ENCODE assay signal across 18 cellular contexts in genomic region chr16:69346683-69347082, GRCh38. TPM values are rescaled to one million over a fixed set of nuclear protein-coding genes. Genes with fewer than 3 reads are reported as not detected.
"Had no signal": no experiment of that assay in that cellular context is flagged by ENCODE, and none has a peak within 500 bp of the region (broad histone marks: within the 10 kb centered on the region; RNA-seq: fewer than 3 reads in every experiment).

No MANE protein-coding gene starts in this region.

- H3K9me3 Mint-ChIP-seq: activated naive CD8-positive, alpha-beta T cell treated with anti-CD3 and anti-CD28 coated beads for 36 hours; brain; naive thymus-derived CD4-positive, alpha-beta T cell; T-helper 2 cell treated with Interferon-gamma antibody and Interleukin-4, amounts not matched to agents 5 μg/mL and 100 μg/mL, for 36 hours had no signal

- H3K36me3 ChIP-seq: ovary had no signal

- H3K27me3 ChIP-seq: left lung, ovary, sigmoid colon, upper lobe of right lung had no signal

- H3K27ac ChIP-seq: left lung, ovary, sigmoid colon, thoracic aorta, upper lobe of right lung had no signal

- H3K27me3 Mint-ChIP-seq: activated naive CD8-positive, alpha-beta T cell treated with anti-CD3 and anti-CD28 coated beads for 36 hours; brain; naive thymus-derived CD4-positive, alpha-beta T cell had no signal

- FAIRE-seq: kidney had no signal

- H3K4me3 ChIP-seq: left lung, ovary, sigmoid colon, thoracic aorta, upper lobe of right lung had no signal

- H3K4me3 Mint-ChIP-seq: activated naive CD8-positive, alpha-beta T cell treated with anti-CD3 and anti-CD28 coated beads for 36 hours; brain; naive thymus-derived CD4-positive, alpha-beta T cell; T-helper 2 cell treated with Interferon-gamma antibody and Interleukin-4, amounts not matched to agents 5 μg/mL and 100 μg/mL, for 36 hours had no signal

- H3K4me1 ChIP-seq: sigmoid colon, upper lobe of right lung had no signal

- ATAC-seq: left lung, upper lobe of right lung had no signal

- H3K9me3 ChIP-seq: left lung, ovary, sigmoid colon, thoracic aorta, upper lobe of right lung had no signal

- DNase-seq: activated CD4-positive, alpha-beta T cell treated with anti-CD3 and anti-CD28 coated beads, Interleukin-2, amount 50 U/mL, for 1 hour; activated gamma-delta T cell; activated naive CD8-positive, alpha-beta T cell treated with anti-CD3 and anti-CD28 coated beads for 36 hours; amygdala; effector memory CD4-positive, alpha-beta T cell; foreskin fibroblast; hypothalamus; kidney; left lung; mammary epithelial cell; naive thymus-derived CD4-positive, alpha-beta T cell; ovary; sigmoid colon; stimulated activated CD4-positive, alpha-beta T cell treated with anti-CD3 and anti-CD28 coated beads, Interleukin-1b, Interleukin-23, amount 100 ng/mL, for 48 hours; upper lobe of right lung had no signal

- H3K27ac Mint-ChIP-seq: activated naive CD8-positive, alpha-beta T cell treated with anti-CD3 and anti-CD28 coated beads for 36 hours; brain; T-helper 2 cell treated with Interferon-gamma antibody and Interleukin-4, amounts not matched to agents 5 μg/mL and 100 μg/mL, for 36 hours had no signal

RNA-seq across cellular contexts. Expression of gene TMED6, which starts 4.9 kb away (rescaled TPM):
- total RNA-seq: sigmoid colon had no signal
- polyA plus RNA-seq: mammary epithelial cell, ovary had no signal
